Comparison of ENCODE assay signal across 7 cellular contexts in the genomic region with DNA sequence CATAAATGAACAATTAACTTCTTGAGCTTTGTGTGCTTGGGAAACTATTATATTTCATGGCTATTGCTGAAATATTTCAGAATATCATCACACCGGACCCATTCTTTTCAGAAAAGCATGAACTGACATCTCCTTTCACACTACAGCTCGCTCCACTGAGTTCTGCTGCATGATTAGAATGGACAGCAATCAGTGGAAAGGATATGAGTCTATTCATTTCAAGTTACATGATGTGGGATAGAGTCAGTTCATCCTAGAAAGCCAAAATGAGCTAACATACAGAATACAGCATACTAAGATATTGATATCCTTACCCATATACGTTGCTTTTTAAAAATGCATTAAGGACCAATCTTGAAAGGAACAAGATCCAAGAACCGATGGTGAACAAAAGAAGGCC. TPM values are rescaled to one million over a fixed set of nuclear protein-coding genes. Genes with fewer than 3 reads are reported as not detected.
A peak's percentile ranks its signal among the peaks of the same experiment; 100 is the strongest.
DNase-seq lines count a peak whose midpoint lies in the region; ATAC-seq, FAIRE-seq and TF ChIP-seq lines count a peak whose summit lies in the region.

No MANE protein-coding gene starts in this region.

- H3K4me1 ChIP-seq in HepG2 (ENCODE audit: insufficient read depth, low read length), result peaks cover 38% of the 10 kb centered on the region
- H3K4me1 ChIP-seq in subcutaneous abdominal adipose tissue (ENCODE audit: control insufficient read depth in 5 of 5, insufficient read depth in 5 of 5, low read length in 5 of 5), result peaks cover 10 to 55% (median 43%) of the 10 kb centered on the region in 5 donors
- peaks cover 9% of the 10 kb centered on the region for H3K4me1 ChIP-seq in mesendoderm (ENCODE audit: control insufficient read depth, low read depth, low read length)

- TF ChIP-seq CTCF in HepG2 (CRISPR knock-in tag; IDR thresholded peaks at IDR 0.05), result no peak

- peaks cover 4% of the 10 kb centered on the region for H3K36me3 Mint-ChIP-seq in IgD-negative memory B cell
- H3K36me3 Mint-ChIP-seq in activated CD8-positive, alpha-beta T cell treated with anti-CD3 and anti-CD28 coated beads, Interleukin-2, amount 10 ng/mL, durations not matched to agents 7 days and 5 days (ENCODE audit: low read depth), result peaks cover 25% of the 10 kb centered on the region

- H3K4me1 Mint-ChIP-seq in IgD-negative memory B cell, result peaks cover 23 to 39% (median 33%) of the 10 kb centered on the region in 3 donors
- H3K4me1 Mint-ChIP-seq in activated CD8-positive, alpha-beta T cell treated with anti-CD3 and anti-CD28 coated beads, Interleukin-2, amount 10 ng/mL, durations not matched to agents 7 days and 5 days (ENCODE audit: low read depth), result peaks cover 48% of the 10 kb centered on the region

- H3K9ac ChIP-seq in HepG2 (ENCODE audit: insufficient read depth, low read depth, low read length) (peak overlapping the region; percentile 65), subcutaneous abdominal adipose tissue (ENCODE audit: low read length in 5 of 5) (peak overlapping the region in 1 of 5 donors; percentile 26), mesendoderm (ENCODE audit: low read length) (no peak overlapping the region)

- H3K4me2 ChIP-seq in HepG2 (ENCODE audit: low read depth, low read length) (peak overlapping the region; percentile 81), mesendoderm (ENCODE audit: low read length) (no peak overlapping the region)

- FAIRE-seq in HepG2 (lab: Jason Lieb, UNC), result no peak

- no TSS peak for BruUV-seq in HepG2 (replicated peaks; lab: Mats Ljungman, UMichigan)

- H3K23ac ChIP-seq in mesendoderm (ENCODE audit: low read length), result no peak overlapping the region

- H3K27ac Mint-ChIP-seq in IgD-negative memory B cell, result peak overlapping the region; percentile 32 to 81 (median 57)
- no peak overlapping the region for H3K27ac Mint-ChIP-seq in activated CD8-positive, alpha-beta T cell treated with anti-CD3 and anti-CD28 coated beads, Interleukin-2, amount 10 ng/mL, durations not matched to agents 7 days and 5 days

- no peak for TF ChIP-seq POLR2A in HepG2 (IDR thresholded peaks at IDR 0.05; ENCODE audit: insufficient read depth in 1 of 2, low read depth in 2 of 2, low read length in 2 of 2)

- H3K56ac ChIP-seq in mesendoderm (ENCODE audit: low read length), result no peak overlapping the region

- ATAC-seq in activated CD8-positive, alpha-beta T cell treated with anti-CD3 and anti-CD28 coated beads, Interleukin-2, amount 10 ng/mL, durations not matched to agents 7 days and 5 days, result no peak
- ATAC-seq in HepG2 (no peak), HG02870 (IDR thresholded peaks at IDR 0.05; ENCODE audit: unreplicated experiment) (no peak), HG02588 (IDR thresholded peaks at IDR 0.05; ENCODE audit: unreplicated experiment) (no peak)

- POLR2A ChIA-PET in activated CD8-positive, alpha-beta T cell treated with anti-CD3 and anti-CD28 coated beads, Interleukin-2, amount 10 ng/mL, durations not matched to agents 7 days and 5 days (lab: Charles Lee), result interaction anchor here (1.2 to 1.3 kb wide), 2 partner anchors 27 to 116 kb away, joined by 3 to 6 read pairs; no protein-coding TSS in a partner anchor
- POLR2A ChIA-PET in HepG2 (lab: Yijun Ruan, JAX), result no interaction called here

- no peak for TF ChIP-seq EP300 in HepG2 (IDR thresholded peaks at IDR 0.05; ENCODE audit: low read depth in 2 of 2, low read length in 2 of 2)
- TF ChIP-seq EP300 in HepG2 (CRISPR knock-in tag; IDR thresholded peaks at IDR 0.05; ENCODE audit: borderline replicate concordance), result no peak

- H3K9me3 ChIP-seq in HepG2 (ENCODE audit: low read length), result no peaks in the 10 kb centered on the region
- no peaks in the 10 kb centered on the region for H3K9me3 ChIP-seq in subcutaneous abdominal adipose tissue (ENCODE audit: control insufficient read depth in 5 of 5, low read length in 5 of 5)

- H3K18ac ChIP-seq in mesendoderm (ENCODE audit: low read length), result no peak overlapping the region

- H3K27me3 Mint-ChIP-seq in IgD-negative memory B cell, result no peaks in the 10 kb centered on the region
- H3K27me3 Mint-ChIP-seq in activated CD8-positive, alpha-beta T cell treated with anti-CD3 and anti-CD28 coated beads, Interleukin-2, amount 10 ng/mL, durations not matched to agents 7 days and 5 days (ENCODE audit: low read depth), result peaks cover 6% of the 10 kb centered on the region

- H4K8ac ChIP-seq in mesendoderm (ENCODE audit: low read depth, low read length), result no peak overlapping the region

- WGBS in HepG2 (ENCODE audit: low lambda C conversion rate), result 74% methylated on average over 4 of the region's 4 CpGs
- no CpG with 5 or more reads among the region's 4 CpGs for WGBS in mesendoderm (ENCODE audit: extremely low coverage, insufficient coverage, low lambda C conversion rate)

- no peaks in the 10 kb centered on the region for H4K20me1 ChIP-seq in HepG2 (ENCODE audit: insufficient read depth, low read length)

- H3K4me3 Mint-ChIP-seq in IgD-negative memory B cell, result peak overlapping the region; percentile 10 to 88 (median 80)
- H3K4me3 Mint-ChIP-seq in activated CD8-positive, alpha-beta T cell treated with anti-CD3 and anti-CD28 coated beads, Interleukin-2, amount 10 ng/mL, durations not matched to agents 7 days and 5 days, result peak overlapping the region; percentile 75

- no peak overlapping the region for H2BK120ac ChIP-seq in mesendoderm (ENCODE audit: low read depth, low read length)

- no peak overlapping the region for H4K5ac ChIP-seq in mesendoderm (ENCODE audit: low read length)

- no peak for TF ChIP-seq RAD21 in HepG2 (CRISPR knock-in tag; IDR thresholded peaks at IDR 0.05)

- no peak overlapping the region for H2BK15ac ChIP-seq in mesendoderm (replicated peaks; ENCODE audit: low read depth)

- no peak for DNase-seq in activated CD8-positive, alpha-beta T cell treated with anti-CD3 and anti-CD28 coated beads, Interleukin-2, amount 10 ng/mL, durations not matched to agents 7 days and 5 days
- no peak for DNase-seq in HepG2 (ENCODE audit: low spot score)
- DNase-seq in mesendoderm, result no peak

- H3K9me3 Mint-ChIP-seq in IgD-negative memory B cell, result no peaks in the 10 kb centered on the region
- H3K9me3 Mint-ChIP-seq in activated CD8-positive, alpha-beta T cell treated with anti-CD3 and anti-CD28 coated beads, Interleukin-2, amount 10 ng/mL, durations not matched to agents 7 days and 5 days (ENCODE audit: insufficient read depth), result no peaks in the 10 kb centered on the region

- H3K27me3 ChIP-seq in HepG2 (ENCODE audit: control insufficient read depth in 1 of 2, insufficient read depth in 2 of 2, low read length in 2 of 2), result no peaks in the 10 kb centered on the region; a peak in 1 of 5 replicates
- no peaks in the 10 kb centered on the region for H3K27me3 ChIP-seq in subcutaneous abdominal adipose tissue (ENCODE audit: control insufficient read depth in 5 of 5, insufficient read depth in 4 of 5, low read length in 5 of 5)
- no peaks in the 10 kb centered on the region for H3K27me3 ChIP-seq in mesendoderm (ENCODE audit: insufficient read depth, low read length, poor library complexity)

- in situ Hi-C loops in HepG2 (cut with HindIII; ENCODE audit: extremely low pct_ligation_motif_present, low pct_unique_long_range_greater_than_20kb), result no loop called here

- intact Hi-C loops in HepG2 (cut with micrococcal nuclease; ENCODE audit: unreplicated experiment), result loop anchor here (2.0 kb wide), 1 partner anchor 214 kb away; no protein-coding TSS in a partner anchor

- no peaks in the 10 kb centered on the region for H3K79me1 ChIP-seq in mesendoderm (ENCODE audit: low read length)

- no peak overlapping the region for H2AFZ ChIP-seq in HepG2 (ENCODE audit: low read length)

- H3K4ac ChIP-seq in mesendoderm (ENCODE audit: low read depth, low read length), result no peak overlapping the region

- H2BK5ac ChIP-seq in mesendoderm (ENCODE audit: low read length), result no peak overlapping the region

- H3K27ac ChIP-seq in HepG2 (ENCODE audit: extremely low read length, insufficient read depth, low read length) (peak overlapping the region; percentile 88), subcutaneous abdominal adipose tissue (ENCODE audit: low read depth, low read length) (peak overlapping the region; percentile 67), mesendoderm (ENCODE audit: low read depth, low read length) (no peak overlapping the region)

- peaks cover 2 to 5% of the 10 kb centered on the region in 2 experiments; a peak in 3 of 5 replicates for H3K36me3 ChIP-seq in HepG2 (replicated peaks in 1 of 2; ENCODE audit: control insufficient read depth in 1 of 2, insufficient read depth in 2 of 2, low read length in 2 of 2)
- peaks cover 0 to 4% (median 0%) of the 10 kb centered on the region in 5 donors for H3K36me3 ChIP-seq in subcutaneous abdominal adipose tissue (ENCODE audit: control insufficient read depth in 5 of 5, insufficient read depth in 5 of 5, low read length in 5 of 5)
- peaks cover 2% of the 10 kb centered on the region for H3K36me3 ChIP-seq in mesendoderm (ENCODE audit: control insufficient read depth, insufficient read depth, low read length)

- peaks cover 15% of the 10 kb centered on the region for H3K79me2 ChIP-seq in HepG2 (ENCODE audit: insufficient read depth, low read length)
- no peaks in the 10 kb centered on the region for H3K79me2 ChIP-seq in mesendoderm (ENCODE audit: control insufficient read depth, insufficient read depth, low read length)

- H3K4me3 ChIP-seq in HepG2 (replicated peaks in 1 of 3; ENCODE audit: insufficient read depth in 1 of 3, low read depth in 2 of 3, low read length in 3 of 3) (peak overlapping the region; percentile 56 to 62 (median 59); a peak in 5 of 6 replicates), subcutaneous abdominal adipose tissue (ENCODE audit: low read depth in 1 of 5, low read length in 5 of 5) (no peak overlapping the region), mesendoderm (ENCODE audit: low read length) (no peak overlapping the region)

- H2AK5ac ChIP-seq in mesendoderm (ENCODE audit: low read length), result no peak overlapping the region

- CTCF ChIA-PET in activated CD8-positive, alpha-beta T cell treated with anti-CD3 and anti-CD28 coated beads, Interleukin-2, amount 10 ng/mL, durations not matched to agents 7 days and 5 days (lab: Charles Lee), result interaction anchor here (0.8 to 5.9 kb wide), 20 partner anchors 11 to 215 kb away, joined by 3 to 34 read pairs (median 5); a partner anchor contains a TSS
- CTCF ChIA-PET in HepG2 (lab: Yijun Ruan, JAX; ENCODE audit: low intra/inter-chr PET ratio, low total read pairs), result interaction anchor here (1.0 to 2.3 kb wide), 3 partner anchors 205 to 216 kb away, joined by 3 to 11 read pairs (median 4); no protein-coding TSS in a partner anchor

RNA-seq across cellular contexts. Expression of a gene that starts 1.1 kb away (rescaled TPM):
- 48.9 TPM for polyA plus RNA-seq in IgD-negative memory B cell
- total RNA-seq in activated CD8-positive, alpha-beta T cell treated with anti-CD3 and anti-CD28 coated beads, Interleukin-2, amount 10 ng/mL, durations not matched to agents 7 days and 5 days, result 10 to 100 TPM; 19.9 to 21.8 TPM
- total RNA-seq in HepG2 (2016; rRNA removed; fragmentation: Illumina TruSeq; extraction: Trizol), result 17.6 and 19.3 TPM in 2 replicates
- total RNA-seq in HepG2 (2016; cell fraction: cytosol; rRNA removed; fragmentation: Illumina TruSeq; extraction: Trizol; ENCODE audit: low read depth), result 37.4 and 40.4 TPM in 2 replicates
- total RNA-seq in HepG2 (2016; cell fraction: insoluble cytoplasmic fraction; rRNA removed; fragmentation: Illumina TruSeq; extraction: Trizol), result 15.2 and 19.1 TPM in 2 replicates
- total RNA-seq in HepG2 (2016; cell fraction: membrane; rRNA removed; fragmentation: Illumina TruSeq; extraction: Trizol), result 19.0 and 21.2 TPM in 2 replicates
- total RNA-seq in HepG2 (2016; cell fraction: nucleus; rRNA removed; fragmentation: Illumina TruSeq; extraction: Trizol), result 13.6 and 18.0 TPM in 2 replicates
- 5.8 and 6.4 TPM in 2 replicates for polyA plus RNA-seq in HepG2 (2011; rRNA removed)
- 4.7 and 7.2 TPM in 2 replicates for polyA plus RNA-seq in HepG2 (2011; cell fraction: cytosol; rRNA removed)
- polyA plus RNA-seq in HepG2 (2011; cell fraction: nucleus; rRNA removed), result 7.7 and 11.9 TPM in 2 replicates
- 3.5 and 5.6 TPM in 2 replicates for polyA plus RNA-seq in HepG2 (2012)
- polyA plus RNA-seq in HepG2 (2016; cell fraction: cytosol; fragmentation: Illumina TruSeq; extraction: Trizol; ENCODE audit: low read depth), result 0.71 and 0.72 TPM in 2 replicates
- polyA plus RNA-seq in HepG2 (2016; cell fraction: insoluble cytoplasmic fraction; fragmentation: Illumina TruSeq; extraction: Trizol; ENCODE audit: low read depth), result 10.3 and 11.4 TPM in 2 replicates
- polyA plus RNA-seq in HepG2 (2016; cell fraction: membrane; fragmentation: Illumina TruSeq; extraction: Trizol; ENCODE audit: low read depth), result 3.6 and 4.1 TPM in 2 replicates
- 13.5 and 14.8 TPM in 2 replicates for polyA plus RNA-seq in HepG2 (2016; cell fraction: nucleus; fragmentation: Illumina TruSeq; extraction: Trizol; ENCODE audit: insufficient read depth, low read depth)
- 28.7 and 33.7 TPM in 2 replicates for polyA minus RNA-seq in HepG2 (2011; rRNA and poly(A)+ RNA removed; ENCODE audit: low replicate concordance)
- 7.5 and 12.7 TPM in 2 replicates for polyA minus RNA-seq in HepG2 (2011; cell fraction: cytosol; rRNA and poly(A)+ RNA removed)
- polyA minus RNA-seq in HepG2 (2011; cell fraction: nucleus; rRNA and poly(A)+ RNA removed), result 9.5 and 10.1 TPM in 2 replicates
- polyA plus RNA-seq in mesendoderm (2013, experiment 1 of 2), result 9.4 TPM
- 9.3 TPM for polyA plus RNA-seq in mesendoderm (2013, experiment 2 of 2)

RNA-seq across cellular contexts. Expression of a gene that starts 46.4 kb away (rescaled TPM):
- 23.3 TPM for polyA plus RNA-seq in IgD-negative memory B cell
- 10 to 100 TPM; 22.3 to 25.5 TPM for total RNA-seq in activated CD8-positive, alpha-beta T cell treated with anti-CD3 and anti-CD28 coated beads, Interleukin-2, amount 10 ng/mL, durations not matched to agents 7 days and 5 days
- 19.3 and 24.1 TPM in 2 replicates for total RNA-seq in HepG2 (2016; rRNA removed; fragmentation: Illumina TruSeq; extraction: Trizol)
- 7.6 and 9.0 TPM in 2 replicates for total RNA-seq in HepG2 (2016; cell fraction: cytosol; rRNA removed; fragmentation: Illumina TruSeq; extraction: Trizol; ENCODE audit: low read depth)
- 19.7 and 24.1 TPM in 2 replicates for total RNA-seq in HepG2 (2016; cell fraction: insoluble cytoplasmic fraction; rRNA removed; fragmentation: Illumina TruSeq; extraction: Trizol)
- 14.7 and 16.5 TPM in 2 replicates for total RNA-seq in HepG2 (2016; cell fraction: membrane; rRNA removed; fragmentation: Illumina TruSeq; extraction: Trizol)
- total RNA-seq in HepG2 (2016; cell fraction: nucleus; rRNA removed; fragmentation: Illumina TruSeq; extraction: Trizol), result 19.2 and 19.6 TPM in 2 replicates
- 8.6 and 11.3 TPM in 2 replicates for polyA plus RNA-seq in HepG2 (2011; rRNA removed)
- polyA plus RNA-seq in HepG2 (2011; cell fraction: cytosol; rRNA removed), result 3.8 and 6.6 TPM in 2 replicates
- polyA plus RNA-seq in HepG2 (2011; cell fraction: nucleus; rRNA removed), result 5.5 and 6.0 TPM in 2 replicates
- 8.0 and 12.7 TPM in 2 replicates for polyA plus RNA-seq in HepG2 (2012)
- 6.0 and 7.6 TPM in 2 replicates for polyA plus RNA-seq in HepG2 (2016; cell fraction: cytosol; fragmentation: Illumina TruSeq; extraction: Trizol; ENCODE audit: low read depth)
- polyA plus RNA-seq in HepG2 (2016; cell fraction: insoluble cytoplasmic fraction; fragmentation: Illumina TruSeq; extraction: Trizol; ENCODE audit: low read depth), result 20.8 and 22.1 TPM in 2 replicates
- polyA plus RNA-seq in HepG2 (2016; cell fraction: membrane; fragmentation: Illumina TruSeq; extraction: Trizol; ENCODE audit: low read depth), result 9.4 and 10.8 TPM in 2 replicates
- 22.3 and 25.2 TPM in 2 replicates for polyA plus RNA-seq in HepG2 (2016; cell fraction: nucleus; fragmentation: Illumina TruSeq; extraction: Trizol; ENCODE audit: insufficient read depth, low read depth)
- polyA minus RNA-seq in HepG2 (2011; rRNA and poly(A)+ RNA removed; ENCODE audit: low replicate concordance), result 4.6 and 19.2 TPM in 2 replicates
- 7.5 and 7.6 TPM in 2 replicates for polyA minus RNA-seq in HepG2 (2011; cell fraction: cytosol; rRNA and poly(A)+ RNA removed)
- polyA minus RNA-seq in HepG2 (2011; cell fraction: nucleus; rRNA and poly(A)+ RNA removed), result 19.4 and 22.7 TPM in 2 replicates
- polyA plus RNA-seq in mesendoderm (2013, experiment 1 of 2), result 16.3 TPM
- polyA plus RNA-seq in mesendoderm (2013, experiment 2 of 2), result 15.8 TPM

RNA-seq across cellular contexts. Expression of a gene that starts 56.4 kb away (rescaled TPM):
- polyA plus RNA-seq in IgD-negative memory B cell (13.7 TPM), HepG2 (2011; rRNA removed) (6.6 and 8.0 TPM in 2 replicates)
- 10 to 100 TPM; 12.1 to 15.2 TPM for total RNA-seq in activated CD8-positive, alpha-beta T cell treated with anti-CD3 and anti-CD28 coated beads, Interleukin-2, amount 10 ng/mL, durations not matched to agents 7 days and 5 days
- 14.2 and 20.2 TPM in 2 replicates for total RNA-seq in HepG2 (2016; rRNA removed; fragmentation: Illumina TruSeq; extraction: Trizol)
- 4.0 TPM in 2 replicates for total RNA-seq in HepG2 (2016; cell fraction: cytosol; rRNA removed; fragmentation: Illumina TruSeq; extraction: Trizol; ENCODE audit: low read depth)
- total RNA-seq in HepG2 (2016; cell fraction: insoluble cytoplasmic fraction; rRNA removed; fragmentation: Illumina TruSeq; extraction: Trizol), result 13.6 and 20.1 TPM in 2 replicates
- 10.2 and 12.0 TPM in 2 replicates for total RNA-seq in HepG2 (2016; cell fraction: membrane; rRNA removed; fragmentation: Illumina TruSeq; extraction: Trizol)
- 10.1 and 10.6 TPM in 2 replicates for total RNA-seq in HepG2 (2016; cell fraction: nucleus; rRNA removed; fragmentation: Illumina TruSeq; extraction: Trizol)
- polyA plus RNA-seq in HepG2 (2011; cell fraction: cytosol; rRNA removed), result 3.8 and 5.8 TPM in 2 replicates
- polyA plus RNA-seq in HepG2 (2011; cell fraction: nucleus; rRNA removed), result 5.0 and 6.3 TPM in 2 replicates
- 9.4 and 10.4 TPM in 2 replicates for polyA plus RNA-seq in HepG2 (2012)
- polyA plus RNA-seq in HepG2 (2016; cell fraction: cytosol; fragmentation: Illumina TruSeq; extraction: Trizol; ENCODE audit: low read depth), result 1.4 and 1.5 TPM in 2 replicates
- 19.0 and 19.5 TPM in 2 replicates for polyA plus RNA-seq in HepG2 (2016; cell fraction: insoluble cytoplasmic fraction; fragmentation: Illumina TruSeq; extraction: Trizol; ENCODE audit: low read depth)
- 3.7 and 4.0 TPM in 2 replicates for polyA plus RNA-seq in HepG2 (2016; cell fraction: membrane; fragmentation: Illumina TruSeq; extraction: Trizol; ENCODE audit: low read depth)
- 17.7 and 19.9 TPM in 2 replicates for polyA plus RNA-seq in HepG2 (2016; cell fraction: nucleus; fragmentation: Illumina TruSeq; extraction: Trizol; ENCODE audit: insufficient read depth, low read depth)
- 4.7 and 9.8 TPM in 2 replicates for polyA minus RNA-seq in HepG2 (2011; rRNA and poly(A)+ RNA removed; ENCODE audit: low replicate concordance)
- 8.4 and 9.8 TPM in 2 replicates for polyA minus RNA-seq in HepG2 (2011; cell fraction: cytosol; rRNA and poly(A)+ RNA removed)
- polyA minus RNA-seq in HepG2 (2011; cell fraction: nucleus; rRNA and poly(A)+ RNA removed), result 8.8 and 9.0 TPM in 2 replicates
- polyA plus RNA-seq in mesendoderm (2013, experiment 1 of 2), result 14.4 TPM
- polyA plus RNA-seq in mesendoderm (2013, experiment 2 of 2), result 13.8 TPM

Comparison
In these comparisons a context has a peak if more than half of its experiments do, and no peak if none do; other contexts are left out.
1. H3K4me3 ChIP-seq: peak in HepG2 (3 of 3); none in subcutaneous abdominal adipose tissue (0 of 5) and mesendoderm (single experiment).